11 cellular contexts compared by ENCODE assay signal in genomic region chr2:47073217-47073616, GRCh38.
DNase-seq lines count a peak whose midpoint lies in the region; ATAC-seq and TF ChIP-seq lines count a peak whose summit lies in the region.
"Had no signal": no experiment of that assay in that cellular context is flagged by ENCODE, and none has a peak within 500 bp of the region (broad histone marks: within the 10 kb centered on the region; RNA-seq: fewer than 3 reads in every experiment).

No MANE protein-coding gene starts in this region.

- WGBS in mesenchymal stem cell = 97% methylated on average over 9 of the region's 9 CpGs

- H3K4me1 Mint-ChIP-seq in HFFc6 (ENCODE audit: low read depth) = peaks cover 92% of the 10 kb centered on the region

- H3K4me3 Mint-ChIP-seq in HFFc6 = no peak overlapping the region

- no peaks in the 10 kb centered on the region for H3K9me3 ChIP-seq in ascending aorta
- H3K9me3 ChIP-seq in mesenchymal stem cell (ENCODE audit: control insufficient read depth, low read length) = no peaks in the 10 kb centered on the region
- H3K9me3 ChIP-seq in stomach smooth muscle (ENCODE audit: control insufficient read depth in 2 of 2, low read length in 2 of 2) = no peaks in the 10 kb centered on the region
- H3K9me3 ChIP-seq: mucosa of descending colon had no signal

- H3K9ac ChIP-seq in mesenchymal stem cell (ENCODE audit: low read length) = peak overlapping the region; percentile 89
- no peak overlapping the region for H3K9ac ChIP-seq in stomach smooth muscle (ENCODE audit: low read length in 2 of 2)

- H4K91ac ChIP-seq in mesenchymal stem cell (ENCODE audit: low read length) = peak overlapping the region; percentile 96

- H3K27ac Mint-ChIP-seq in HFFc6 = peak overlapping the region; percentile 99

- peak overlapping the region; percentile 16 to 52 for H3K18ac ChIP-seq in mesenchymal stem cell (ENCODE audit: low read depth in 1 of 2, low read length in 2 of 2)

- peak overlapping the region; percentile 13 to 68 for H3K4ac ChIP-seq in mesenchymal stem cell (ENCODE audit: low read depth in 1 of 2, low read length in 2 of 2)

- peaks cover 35 to 80% of the 10 kb centered on the region in 2 donors for H3K4me1 ChIP-seq in ascending aorta
- H3K4me1 ChIP-seq in mesenchymal stem cell (ENCODE audit: control insufficient read depth, insufficient read depth, low read depth, low read length) = peaks cover 61% of the 10 kb centered on the region
- H3K4me1 ChIP-seq in stomach smooth muscle (ENCODE audit: control insufficient read depth, insufficient read depth, low read length) = peaks cover 70% of the 10 kb centered on the region

- H2BK12ac ChIP-seq in mesenchymal stem cell (ENCODE audit: low read length in 2 of 2) = peak overlapping the region; percentile 63 to 95

- H3K14ac ChIP-seq in mesenchymal stem cell (ENCODE audit: low read length in 2 of 2) = peak overlapping the region in 1 of 2 experiments; percentile 49

- no peaks in the 10 kb centered on the region; the same call in 1 of the 2 replicates for H3K9me3 Mint-ChIP-seq in HFFc6

- H3K79me1 ChIP-seq in mesenchymal stem cell (replicated peaks; ENCODE audit: low read length, poor library complexity, severe bottlenecking) = peaks cover 8% of the 10 kb centered on the region

- H3K23ac ChIP-seq in mesenchymal stem cell (ENCODE audit: low read length in 2 of 2) = no peak overlapping the region

- ATAC-seq in HG03469 (IDR thresholded peaks at IDR 0.05; ENCODE audit: unreplicated experiment) (no peak), HG02973 (IDR thresholded peaks at IDR 0.05; ENCODE audit: unreplicated experiment) (no peak)

- no peak for TF ChIP-seq CTCF in HFFc6 (IDR thresholded peaks at IDR 0.05)
- no peak for TF ChIP-seq CTCF in ascending aorta (IDR thresholded peaks at IDR 0.05)

- H4K8ac ChIP-seq in mesenchymal stem cell (ENCODE audit: low read length) = peak overlapping the region; percentile 80

- H3K4me2 ChIP-seq in mesenchymal stem cell (ENCODE audit: low read length, poor library complexity, severe bottlenecking) = no peak overlapping the region

- intact Hi-C loops in ascending aorta (cut with DNase I) = no loop called here

- H3K4me3 ChIP-seq in ascending aorta = no peak overlapping the region
- no peak overlapping the region for H3K4me3 ChIP-seq in mesenchymal stem cell (ENCODE audit: insufficient read depth in 1 of 2, low read depth in 1 of 2, low read length in 2 of 2)
- no peak overlapping the region for H3K4me3 ChIP-seq in stomach smooth muscle (ENCODE audit: low read length in 2 of 2)
- H3K4me3 ChIP-seq: mucosa of descending colon had no signal

- H2BK120ac ChIP-seq in mesenchymal stem cell (ENCODE audit: low read depth, low read length) = no peak overlapping the region

- H3K27me3 ChIP-seq in ascending aorta = no peaks in the 10 kb centered on the region
- no peaks in the 10 kb centered on the region for H3K27me3 ChIP-seq in mesenchymal stem cell (ENCODE audit: control insufficient read depth in 1 of 2, insufficient read depth in 1 of 2, low read length in 2 of 2)
- H3K27me3 ChIP-seq in stomach smooth muscle (ENCODE audit: control insufficient read depth in 1 of 2, insufficient read depth in 2 of 2, low read length in 2 of 2) = no peaks in the 10 kb centered on the region

- H2BK15ac ChIP-seq in mesenchymal stem cell (ENCODE audit: low read depth, poor library complexity, severe bottlenecking) = no peak overlapping the region

- H3K36me3 ChIP-seq in ascending aorta (peaks cover 0 to 11% of the 10 kb centered on the region in 2 donors), mesenchymal stem cell (ENCODE audit: control insufficient read depth in 1 of 2, insufficient read depth in 2 of 2, low read depth in 1 of 2, low read length in 2 of 2) (peaks cover 28 to 35% of the 10 kb centered on the region in 2 experiments), stomach smooth muscle (ENCODE audit: control insufficient read depth in 2 of 2, insufficient read depth in 2 of 2, low read length in 2 of 2) (peaks cover 0 to 3% of the 10 kb centered on the region in 2 donors)

- peaks cover 12% of the 10 kb centered on the region for H3K27me3 Mint-ChIP-seq in HFFc6 (ENCODE audit: insufficient read depth)

- H3K36me3 Mint-ChIP-seq in HFFc6 (ENCODE audit: low read depth) = peaks cover 27% of the 10 kb centered on the region

- H2AFZ ChIP-seq in mesenchymal stem cell (ENCODE audit: low read depth, low read length) = no peak overlapping the region

- peak overlapping the region; percentile 70 for H2AK5ac ChIP-seq in mesenchymal stem cell (ENCODE audit: low read length, severe bottlenecking)

- peak overlapping the region; percentile 94 to 98 for H3K27ac ChIP-seq in ascending aorta
- H3K27ac ChIP-seq in mesenchymal stem cell (ENCODE audit: low read length, poor library complexity, severe bottlenecking) = no peak overlapping the region
- peak overlapping the region; percentile 77 for H3K27ac ChIP-seq in stomach smooth muscle (ENCODE audit: low read length)

- no peak overlapping the region for H2BK5ac ChIP-seq in mesenchymal stem cell (ENCODE audit: low read depth, low read length, poor library complexity, severe bottlenecking)

- DNase-seq in HFFc6 (no peak), ascending aorta (ENCODE audit: low spot score in 2 of 2) (no peak), mesenchymal stem cell (no peak), COLO829 (ENCODE audit: low spot score) (no peak)
- no peak for DNase-seq in stimulated activated CD8-positive, alpha-beta memory T cell treated with anti-CD3 and anti-CD28 coated beads, Interleukin-4, amount 100 ng/mL, for 48 hours
- DNase-seq: activated CD4-positive, alpha-beta T cell treated with anti-CD3 and anti-CD28 coated beads for 1 hour; NCI-H1930 had no signal
